Comparison of ENCODE assay signal across 8 cellular contexts in genomic region chr17:78925234-78925633, GRCh38. TPM values are rescaled to one million over a fixed set of nuclear protein-coding genes. Genes with fewer than 3 reads are reported as not detected.
DNase-seq lines count a peak whose midpoint lies in the region; ATAC-seq, FAIRE-seq and TF ChIP-seq lines count a peak whose summit lies in the region.

Gene TIMP2, minus strand, starts transcription at chr17:78925387. Its CDS starts 299 bp downstream, at chr17:78925088.

- peaks cover 24% of the 10 kb centered on the region for H3K4me1 ChIP-seq in NT2/D1 (ENCODE audit: insufficient read depth, insufficient read length)
- H3K4me1 ChIP-seq in esophagus (ENCODE audit: control insufficient read depth in 2 of 2, insufficient read depth in 2 of 2, low read length in 1 of 2) = peaks cover 0 to 11% of the 10 kb centered on the region in 2 donors
- peaks cover 21% of the 10 kb centered on the region for H3K4me1 ChIP-seq in mucosa of descending colon (ENCODE audit: low read depth)

- DNase-seq in AG20443 (ENCODE audit: low spot score) = peak; percentile 90
- DNase-seq in HT-29 (ENCODE audit: low spot score) = peak; percentile 64
- DNase-seq in NT2/D1 (ENCODE audit: low read depth, low spot score) = no peak
- DNase-seq in activated T-cell treated with anti-CD3 and anti-CD28 coated beads, Interleukin-2, amount 50 U/mL, for 24 hours = peak; percentile 74
- DNase-seq in mucosa of descending colon = peak; percentile 86 to 90 (median 89)
- peak; percentile 21 to 30 for DNase-seq in stimulated activated CD8-positive, alpha-beta memory T cell treated with anti-CD3 and anti-CD28 coated beads, Interleukin-4, amount 100 ng/mL, for 1 hour (ENCODE audit: low read depth in 2 of 2, low spot score in 1 of 2)
- DNase-seq in GM12892 (ENCODE audit: insufficient read length) = no peak

- H3K9me3 ChIP-seq in NT2/D1 (ENCODE audit: insufficient read depth, low read length) (no peaks in the 10 kb centered on the region), esophagus (ENCODE audit: control insufficient read depth in 2 of 2, insufficient read depth in 1 of 2, low read depth in 1 of 2, low read length in 1 of 2) (no peaks in the 10 kb centered on the region), mucosa of descending colon (no peaks in the 10 kb centered on the region)

- peak within 1 kb of the TSS; percentile 57 for H3K4me3 ChIP-seq in NT2/D1 (ENCODE audit: insufficient read length, low read depth)
- peak within 1 kb of the TSS; percentile 55 to 63 for H3K4me3 ChIP-seq in esophagus (ENCODE audit: low read depth in 1 of 2, low read length in 2 of 2)
- peak within 1 kb of the TSS; percentile 9 for H3K4me3 ChIP-seq in mucosa of descending colon

- TF ChIP-seq POLR2A in GM12892 (IDR thresholded peaks at IDR 0.05; ENCODE audit: low read depth, low read length) = no peak

- H3K27ac ChIP-seq in esophagus (ENCODE audit: low read depth in 2 of 2, low read length in 1 of 2) = peak within 1 kb of the TSS; percentile 82 to 94

- H3K9ac ChIP-seq in NT2/D1 (ENCODE audit: insufficient read length, low read depth) = peak within 1 kb of the TSS; percentile 74

- intact Hi-C loops in mucosa of descending colon (cut with DNase I, micrococcal nuclease) = no loop called here

- ATAC-seq in mucosa of descending colon = peak; percentile 74

- no peak within 1 kb of the TSS for H3K27ac Mint-ChIP-seq in activated T-cell treated with anti-CD3 and anti-CD28 coated beads, Interleukin-2, amount 50 U/mL, for 24 hours

- H3K9me3 Mint-ChIP-seq in activated T-cell treated with anti-CD3 and anti-CD28 coated beads, Interleukin-2, amount 50 U/mL, for 24 hours = no peaks in the 10 kb centered on the region

- no peaks in the 10 kb centered on the region for H3K27me3 ChIP-seq in NT2/D1 (ENCODE audit: insufficient read depth, insufficient read length)
- peaks cover 0 to 11% of the 10 kb centered on the region in 2 donors for H3K27me3 ChIP-seq in esophagus (ENCODE audit: control insufficient read depth in 1 of 2, insufficient read depth in 2 of 2, low read length in 2 of 2)

- TF ChIP-seq CTCF in mucosa of descending colon (IDR thresholded peaks at IDR 0.05) = no peak

- peaks cover 24% of the 10 kb centered on the region for H3K27me3 Mint-ChIP-seq in activated T-cell treated with anti-CD3 and anti-CD28 coated beads, Interleukin-2, amount 50 U/mL, for 24 hours

- H3K4me1 Mint-ChIP-seq in activated T-cell treated with anti-CD3 and anti-CD28 coated beads, Interleukin-2, amount 50 U/mL, for 24 hours (ENCODE audit: low read depth) = peaks cover 13% of the 10 kb centered on the region

- H3K4me3 Mint-ChIP-seq in activated T-cell treated with anti-CD3 and anti-CD28 coated beads, Interleukin-2, amount 50 U/mL, for 24 hours = peak within 1 kb of the TSS; percentile 57

- peaks cover 15% of the 10 kb centered on the region for H3K36me3 ChIP-seq in NT2/D1 (ENCODE audit: insufficient read depth, insufficient read length, low read length)
- H3K36me3 ChIP-seq in esophagus (ENCODE audit: control insufficient read depth in 2 of 2, insufficient read depth in 2 of 2, low read length in 1 of 2) = no peaks in the 10 kb centered on the region
- no peaks in the 10 kb centered on the region for H3K36me3 ChIP-seq in mucosa of descending colon (ENCODE audit: low read depth)

- H3K36me3 Mint-ChIP-seq in activated T-cell treated with anti-CD3 and anti-CD28 coated beads, Interleukin-2, amount 50 U/mL, for 24 hours (ENCODE audit: low read depth) = no peaks in the 10 kb centered on the region

- FAIRE-seq in GM12892 (lab: Jason Lieb, UNC) = no peak

- 0% methylated on average over 7 to 52 of the region's 52 CpGs for WGBS in esophagus, 2 donors

RNA-seq across cellular contexts. Expression of gene TIMP2, which starts in this region (rescaled TPM):
- total RNA-seq in HT-29 (2014; rRNA removed; shearing (Covaris generic)) = 10.5 and 12.6 TPM in 2 replicates
- polyA plus RNA-seq in esophagus = 10 to 100 TPM; 30.6 to 39.5 TPM
- 100 to 1,000 TPM in 1 of 3 donors, 10 to 100 TPM in 2; 44.9 to 268 (median 91.3) TPM for total RNA-seq in mucosa of descending colon
- not detected for polyA plus RNA-seq in GM12892 (2012; ENCODE audit: missing spikeins)

Comparison
In these comparisons a context has a peak if more than half of its experiments do, and no peak if none do; other contexts are left out.
1. DNase-seq: peak in AG20443 (single experiment), HT-29 (single experiment), activated T-cell treated with anti-CD3 and anti-CD28 coated beads, Interleukin-2, amount 50 U/mL, for 24 hours (single experiment), mucosa of descending colon (3 of 3) and stimulated activated CD8-positive, alpha-beta memory T cell treated with anti-CD3 and anti-CD28 coated beads, Interleukin-4, amount 100 ng/mL, for 1 hour (2 of 2); none in NT2/D1 (single experiment) and GM12892 (single experiment).
2. H3K4me3 ChIP-seq: peak in every context shown above with its lines; median percentile 59 in esophagus; 57 in NT2/D1; 9 in mucosa of descending colon.